Comparison of ENCODE assay signal across 22 cellular contexts in genomic region chr6:128690063-128690462, GRCh38.
"Had no signal": no experiment of that assay in that cellular context is flagged by ENCODE, and none has a peak within 500 bp of the region (broad histone marks: within the 10 kb centered on the region; RNA-seq: fewer than 3 reads in every experiment).

No MANE protein-coding gene starts in this region.

- H3K27ac ChIP-seq: RWPE1, SJSA1, SK-N-MC had no signal

- H3K27me3 ChIP-seq: MG63, SJSA1 had no signal

- H3K4me1 ChIP-seq: SJSA1 had no signal

- DNase-seq: IMR-90; Karpas-422; KG1; MG63; NCI-H1092; NCI-H1105 treated with DMSO at 0.1 percent for 48 hours; NCI-H1417 treated with DMSO at 0.1 percent for 48 hours; NCI-H146; NCI-H1930; NCI-H2081; NCI-H2107; NCI-H2227 treated with DMSO at 0.1 percent for 48 hours; NCI-H526 treated with DMSO at 0.1 percent for 48 hours; NCI-H774; NK-92 treated with Interleukin-12 subunit alpha and Interleukin-12 subunit beta, amount 100 ng/mL, for 24 hours; PC-3; SIG-M5 had no signal

- ATAC-seq: HepG2, Panc1, PC-3 had no signal

- H3K4me3 ChIP-seq: MG63, SJSA1, SK-N-MC had no signal

- H3K36me3 ChIP-seq: MG63, SJSA1 had no signal

- H3K9me3 ChIP-seq: SJSA1 had no signal
